In the genomic region with DNA sequence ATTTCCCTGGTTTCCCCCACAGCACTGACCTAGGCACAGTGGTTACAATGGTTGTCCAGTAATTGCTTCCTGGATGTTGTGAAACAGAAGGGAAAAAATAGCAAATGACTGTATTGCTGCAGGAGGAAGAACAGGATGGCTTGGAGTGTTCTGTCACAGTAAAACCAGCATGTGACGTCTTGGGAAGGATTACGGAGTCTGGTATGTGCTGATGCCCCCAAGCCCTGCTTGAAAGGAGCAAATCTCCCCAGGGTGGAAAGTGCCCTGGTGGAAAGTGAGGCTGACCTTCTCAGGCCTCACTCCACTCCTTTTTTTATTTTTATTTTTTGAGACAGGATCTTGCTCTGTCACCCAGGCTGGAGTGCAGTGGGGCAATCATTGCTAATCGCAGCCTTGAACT, we compare ENCODE assay signal across 23 cellular contexts.
"Had no signal": no experiment of that assay in that cellular context is flagged by ENCODE, and none has a peak within 500 bp of the region (broad histone marks: within the 10 kb centered on the region; RNA-seq: fewer than 3 reads in every experiment).

No MANE protein-coding gene starts in this region.

- H3K27ac Mint-ChIP-seq: activated CD4-positive, alpha-beta memory T cell treated with anti-CD3 and anti-CD28 coated beads, Interleukin-2, amount 10 ng/mL, durations not matched to agents 7 days and 5 days; activated naive CD4-positive, alpha-beta T cell treated with anti-CD3 and anti-CD28 coated beads for 36 hours; activated naive CD8-positive, alpha-beta T cell treated with anti-CD3 and anti-CD28 coated beads, Interleukin-2, amount 10 ng/mL, durations not matched to agents 7 days and 5 days; activated T-cell treated with anti-CD3 and anti-CD28 coated beads, Interleukin-2, amount 50 U/mL, for 72 hours; nephron; stimulated activated memory B cell treated with anti-CD40 and anti-IgM and Interleukin-4, amounts not matched to agents 10 μg/mL and 1 μg/mL and 100 μg/mL, for 72 hours; type B pancreatic cell had no signal

- H3K4me3 Mint-ChIP-seq: activated CD4-positive, alpha-beta memory T cell treated with anti-CD3 and anti-CD28 coated beads, Interleukin-2, amount 10 ng/mL, durations not matched to agents 7 days and 5 days; activated naive CD4-positive, alpha-beta T cell treated with anti-CD3 and anti-CD28 coated beads for 36 hours; activated naive CD8-positive, alpha-beta T cell treated with anti-CD3 and anti-CD28 coated beads, Interleukin-2, amount 10 ng/mL, durations not matched to agents 7 days and 5 days; activated T-cell treated with anti-CD3 and anti-CD28 coated beads, Interleukin-2, amount 50 U/mL, for 72 hours; nephron; stimulated activated memory B cell treated with anti-CD40 and anti-IgM and Interleukin-4, amounts not matched to agents 10 μg/mL and 1 μg/mL and 100 μg/mL, for 72 hours; type B pancreatic cell had no signal

- H3K27me3 Mint-ChIP-seq: activated CD4-positive, alpha-beta memory T cell treated with anti-CD3 and anti-CD28 coated beads, Interleukin-2, amount 10 ng/mL, durations not matched to agents 7 days and 5 days; stimulated activated memory B cell treated with anti-CD40 and anti-IgM and Interleukin-4, amounts not matched to agents 10 μg/mL and 1 μg/mL and 100 μg/mL, for 72 hours; type B pancreatic cell had no signal

- DNase-seq: activated CD4-positive, alpha-beta memory T cell treated with anti-CD3 and anti-CD28 coated beads, Interleukin-2, amount 10 ng/mL, durations not matched to agents 7 days and 5 days; activated CD4-positive, alpha-beta T cell treated with anti-CD3 and anti-CD28 coated beads for 4 hours; activated CD4-positive, CD25-positive, alpha-beta regulatory T cell; activated effector memory CD4-positive, alpha-beta T cell treated with Interleukin-2 at 50 U/mL for 16 hours; activated naive CD4-positive, alpha-beta T cell treated with anti-CD3 and anti-CD28 coated beads for 36 hours; activated naive CD8-positive, alpha-beta T cell treated with anti-CD3 and anti-CD28 coated beads, Interleukin-2, amount 10 ng/mL, durations not matched to agents 7 days and 5 days; activated T-cell treated with anti-CD3 and anti-CD28 coated beads, Interleukin-2, amount 50 U/mL, for 72 hours; amniotic stem cell; cortex of kidney; foreskin melanocyte; hippocampal formation; kidney glomerular epithelial cell; left lung; small intestine; stimulated activated CD4-positive, alpha-beta T cell treated with anti-CD3 and anti-CD28 coated beads, Interleukin-15, amount 100 ng/mL, for 24 hours; T1000; testis had no signal

- H3K9me3 ChIP-seq: breast epithelium, left lung, pancreas, right lobe of liver, testis had no signal

- H3K36me3 ChIP-seq: breast epithelium, left lung, pancreas, right lobe of liver had no signal

- H3K36me3 Mint-ChIP-seq: activated naive CD8-positive, alpha-beta T cell treated with anti-CD3 and anti-CD28 coated beads, Interleukin-2, amount 10 ng/mL, durations not matched to agents 7 days and 5 days; stimulated activated memory B cell treated with anti-CD40 and anti-IgM and Interleukin-4, amounts not matched to agents 10 μg/mL and 1 μg/mL and 100 μg/mL, for 72 hours; type B pancreatic cell had no signal

- H3K9me3 Mint-ChIP-seq: activated CD4-positive, alpha-beta memory T cell treated with anti-CD3 and anti-CD28 coated beads, Interleukin-2, amount 10 ng/mL, durations not matched to agents 7 days and 5 days; activated naive CD4-positive, alpha-beta T cell treated with anti-CD3 and anti-CD28 coated beads for 36 hours; activated naive CD8-positive, alpha-beta T cell treated with anti-CD3 and anti-CD28 coated beads, Interleukin-2, amount 10 ng/mL, durations not matched to agents 7 days and 5 days; activated T-cell treated with anti-CD3 and anti-CD28 coated beads, Interleukin-2, amount 50 U/mL, for 72 hours; nephron; stimulated activated memory B cell treated with anti-CD40 and anti-IgM and Interleukin-4, amounts not matched to agents 10 μg/mL and 1 μg/mL and 100 μg/mL, for 72 hours; type B pancreatic cell had no signal

- H3K4me3 ChIP-seq: breast epithelium, left lung, pancreas, right lobe of liver, testis had no signal

- H3K27me3 ChIP-seq: breast epithelium, pancreas, right lobe of liver, testis had no signal

- H3K4me1 ChIP-seq: right lobe of liver had no signal

- H3K27ac ChIP-seq: breast epithelium, left lung, pancreas, right lobe of liver, testis had no signal

- ATAC-seq: activated T-cell treated with anti-CD3 and anti-CD28 coated beads, Interleukin-2, amount 50 U/mL, for 72 hours; left lung; pancreas; right lobe of liver; stimulated activated memory B cell treated with anti-CD40 and anti-IgM and Interleukin-4, amounts not matched to agents 10 μg/mL and 1 μg/mL and 100 μg/mL, for 72 hours had no signal
